ENCODE assay signal across 13 cellular contexts in the genomic region with DNA sequence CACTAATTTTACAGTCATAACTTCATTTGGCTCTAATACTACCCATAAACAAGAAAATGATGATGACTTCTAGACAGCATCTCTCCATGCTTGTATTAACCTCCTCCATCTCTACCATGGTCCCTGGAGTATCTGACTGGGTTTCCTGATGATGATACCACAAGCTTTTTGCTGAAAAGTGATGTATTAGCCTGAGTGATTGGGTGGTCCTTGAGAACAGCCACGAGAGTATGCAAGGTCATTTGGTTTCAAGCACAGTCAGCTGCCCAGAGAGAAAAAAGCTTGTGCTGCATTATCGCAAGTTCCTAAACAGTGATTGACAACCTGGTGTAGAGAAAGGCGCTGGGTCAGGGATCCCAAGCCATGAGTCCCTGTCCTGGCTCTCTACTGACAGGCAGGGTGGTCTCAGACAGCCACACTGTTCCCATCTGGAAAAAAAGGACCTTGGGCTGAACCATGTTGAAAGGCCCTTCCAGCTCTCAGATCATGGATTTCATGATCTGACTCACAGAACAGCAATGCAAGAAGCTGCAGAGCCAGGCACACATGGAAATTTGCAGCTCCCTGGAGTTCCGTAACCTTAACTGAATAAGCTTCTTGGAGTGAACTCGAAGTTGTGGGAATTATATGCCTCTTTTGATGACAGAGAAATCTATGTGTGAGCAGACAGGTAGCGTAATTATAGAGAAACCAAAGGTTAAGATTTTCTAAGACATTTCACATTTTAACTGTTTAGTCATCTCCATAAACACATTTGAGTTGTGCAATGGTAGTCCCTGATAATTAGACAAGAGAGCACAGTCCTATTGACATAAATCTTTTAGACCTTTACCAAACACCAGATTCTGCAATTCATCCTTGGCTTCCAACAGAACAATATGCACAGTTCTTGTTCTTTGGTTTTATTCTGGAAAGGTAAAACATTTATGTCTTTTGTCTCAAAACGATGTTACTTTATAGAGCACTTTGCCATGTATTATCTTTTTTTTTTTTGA. TPM values are rescaled to one million over a fixed set of nuclear protein-coding genes. Genes with fewer than 3 reads are reported as not detected.
DNase-seq lines count a peak whose midpoint lies in the region; ATAC-seq, FAIRE-seq and TF ChIP-seq lines count a peak whose summit lies in the region.
"Had no signal": no experiment of that assay in that cellular context is flagged by ENCODE, and none has a peak within 500 bp of the region (broad histone marks: within the 10 kb centered on the region; RNA-seq: fewer than 3 reads in every experiment).

No MANE protein-coding gene starts in this region.

- peak overlapping the region; percentile 42 for H3K4me2 ChIP-seq in A549

- peaks cover 2% of the 10 kb centered on the region for H3K27me3 ChIP-seq in brain microvascular endothelial cell (replicated peaks)

- H3K27ac ChIP-seq in A549 (peak overlapping the region; percentile 72 to 85), brain microvascular endothelial cell (no peak overlapping the region)
- H3K27ac ChIP-seq: coronary artery had no signal

- peak; percentile 55 to 77; a peak in 5 of 6 replicates for ATAC-seq in A549
- ATAC-seq: left colon had no signal

- no peak overlapping the region for H3K4me3 ChIP-seq in A549
- no peak overlapping the region for H3K4me3 ChIP-seq in HFF-Myc (replicated peaks; ENCODE audit: low read depth, low read length)
- H3K4me3 ChIP-seq in brain microvascular endothelial cell (ENCODE audit: low read depth, low read length) = no peak overlapping the region
- H3K4me3 ChIP-seq: coronary artery had no signal

- WGBS in A549 (ENCODE audit: missing lambda C conversion rate) = 50% methylated on average over 7 of the region's 7 CpGs

- TF ChIP-seq POLR2A in A549 (IDR thresholded peaks at IDR 0.05; ENCODE audit: low read length) = no peak

- no peak for TF ChIP-seq CTCF in A549 (IDR thresholded peaks at IDR 0.05)
- TF ChIP-seq CTCF in HFF-Myc (IDR thresholded peaks at IDR 0.05; ENCODE audit: low read depth, low read length, missing control alignments) = no peak
- TF ChIP-seq CTCF in brain microvascular endothelial cell (IDR thresholded peaks at IDR 0.05; ENCODE audit: low read depth, low read length, missing control alignments) = no peak

- no peaks in the 10 kb centered on the region for H3K36me3 ChIP-seq in brain microvascular endothelial cell (replicated peaks)

- DNase-seq in A549 (ENCODE audit: low read depth in 1 of 2, low spot score in 1 of 2) (peak; percentile 17 to 56), HFF-Myc (ENCODE audit: extremely low read depth, low read depth) (peak; percentile 35), brain microvascular endothelial cell (peak; percentile 42), left kidney (ENCODE audit: low read depth, low spot score) (peak; percentile 36), cerebellar nuclear complex (lab: John Stamatoyannopoulos, UW) (no peak), OCI-M1 (lab: John Stamatoyannopoulos, UW) (no peak), activated gamma-delta T cell treated with Interleukin-2 at 50 U/mL for 16 hours (no peak), NCI-H82 treated with DMSO at 0.1 percent for 48 hours (lab: John Stamatoyannopoulos, UW; ENCODE audit: unreplicated experiment) (no peak)
- DNase-seq: activated CD4-positive, alpha-beta T cell treated with anti-CD3 and anti-CD28 coated beads, Interleukin-2, amount 50 U/mL, for 48 hours; left colon; NCI-H2081 treated with DMSO at 0.1 percent for 48 hours; T-helper 2 cell had no signal

- TF ChIP-seq RAD21 in A549 (conservative IDR thresholded peaks at IDR 0.05 in 1 of 2, IDR thresholded peaks at IDR 0.05 in 1 of 2) = no peak

- CTCF ChIA-PET in A549 (lab: Yijun Ruan, JAX) = interaction anchor here (0.7 to 2.0 kb wide), 4 partner anchors 22 to 253 kb away, joined by 3 to 11 read pairs (median 8); no protein-coding TSS in a partner anchor

- no peaks in the 10 kb centered on the region for H3K9me3 ChIP-seq in A549

- in situ Hi-C loops in brain microvascular endothelial cell (cut with HindIII; ENCODE audit: low pct_ligation_motif_present, low sequenced_read_pairs) = no loop called here

- POLR2A ChIA-PET in A549 (lab: Yijun Ruan, JAX) = interaction anchor here (0.9 kb wide), 1 partner anchor 282 kb away, joined by 3 read pairs; no protein-coding TSS in a partner anchor

- no peak; a peak in 1 of 5 replicates for TF ChIP-seq EP300 in A549 (IDR thresholded peaks at IDR 0.05)

- no peak for FAIRE-seq in A549 (lab: Jason Lieb, UNC)

- H3K4me1 ChIP-seq in A549 = peaks cover 50% of the 10 kb centered on the region

TF ChIP-seq in A549, 52 proteins besides CTCF, POLR2A, EP300 and RAD21:
- no peak for TF ChIP-seq HOXB5 (CRISPR knock-in tag; IDR thresholded peaks at IDR 0.05)
- TF ChIP-seq FOSL2 (IDR thresholded peaks at IDR 0.05) = 0 out of 2 replicates have a peak, but pooled peaks have one; percentile 17
- TF ChIP-seq FOSL2 (CRISPR knock-in tag; IDR thresholded peaks at IDR 0.05) = peak; percentile 53; the same call in 1 of the 2 replicates
- TF ChIP-seq JUNB (IDR thresholded peaks at IDR 0.05) = peak; percentile 49
- no peak for TF ChIP-seq RCOR1 (IDR thresholded peaks at IDR 0.05; ENCODE audit: low read depth, low read length)
- TF ChIP-seq TP53 (CRISPR knock-in tag; IDR thresholded peaks at IDR 0.05) = no peak
- TF ChIP-seq, protein P1, sequence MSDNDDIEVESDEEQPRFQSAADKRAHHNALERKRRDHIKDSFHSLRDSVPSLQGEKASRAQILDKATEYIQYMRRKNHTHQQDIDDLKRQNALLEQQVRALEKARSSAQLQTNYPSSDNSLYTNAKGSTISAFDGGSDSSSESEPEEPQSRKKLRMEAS (IDR thresholded peaks at IDR 0.05) = peak; percentile 34; the same call in 1 of the 2 replicates
- peak; percentile 63 to 72; a peak in 2 of 4 replicates for TF ChIP-seq CEBPB (IDR thresholded peaks at IDR 0.05)
- TF ChIP-seq, protein P2, sequence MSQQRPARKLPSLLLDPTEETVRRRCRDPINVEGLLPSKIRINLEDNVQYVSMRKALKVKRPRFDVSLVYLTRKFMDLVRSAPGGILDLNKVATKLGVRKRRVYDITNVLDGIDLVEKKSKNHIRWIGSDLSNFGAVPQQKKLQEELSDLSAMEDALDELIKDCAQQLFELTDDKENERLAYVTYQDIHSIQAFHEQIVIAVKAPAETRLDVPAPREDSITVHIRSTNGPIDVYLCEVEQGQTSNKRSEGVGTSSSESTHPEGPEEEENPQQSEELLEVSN (IDR thresholded peaks at IDR 0.05; ENCODE audit: borderline replicate concordance, low read depth) = no peak

RNA-seq across cellular contexts. Expression of gene UBASH3B, which starts 54.1 kb away (rescaled TPM):
- polyA plus RNA-seq in A549 (2011; rRNA removed) (43.0 and 52.2 TPM in 2 replicates), A549 (2017; fragmentation: RNase III; extraction: RNeasy Plus Mini Kit Qiagen cat#74134 plus additional on column Dnase treatment) (26.8 to 33.4 TPM (median 32.5 TPM) in 3 replicates)
- polyA plus RNA-seq in A549 (2012; cell fraction: cytosol; rRNA removed) = 22.4 and 29.5 TPM in 2 replicates
- 25.3 and 30.1 TPM in 2 replicates for polyA plus RNA-seq in A549 (2012; cell fraction: nucleus; rRNA removed)
- polyA minus RNA-seq in A549 (2011; rRNA and poly(A)+ RNA removed) = 215 and 227 TPM in 2 replicates

Comparison
In these comparisons a context has a peak if more than half of its experiments do, and no peak if none do; other contexts are left out.
1. DNase-seq: peak in A549 (2 of 2), HFF-Myc (single experiment), brain microvascular endothelial cell (single experiment) and left kidney (single experiment); none in cerebellar nuclear complex (0 of 2), OCI-M1 (single experiment), activated gamma-delta T cell treated with Interleukin-2 at 50 U/mL for 16 hours (single experiment) and NCI-H82 treated with DMSO at 0.1 percent for 48 hours (single experiment).